14 cellular contexts compared by ENCODE assay signal in the genomic region with DNA sequence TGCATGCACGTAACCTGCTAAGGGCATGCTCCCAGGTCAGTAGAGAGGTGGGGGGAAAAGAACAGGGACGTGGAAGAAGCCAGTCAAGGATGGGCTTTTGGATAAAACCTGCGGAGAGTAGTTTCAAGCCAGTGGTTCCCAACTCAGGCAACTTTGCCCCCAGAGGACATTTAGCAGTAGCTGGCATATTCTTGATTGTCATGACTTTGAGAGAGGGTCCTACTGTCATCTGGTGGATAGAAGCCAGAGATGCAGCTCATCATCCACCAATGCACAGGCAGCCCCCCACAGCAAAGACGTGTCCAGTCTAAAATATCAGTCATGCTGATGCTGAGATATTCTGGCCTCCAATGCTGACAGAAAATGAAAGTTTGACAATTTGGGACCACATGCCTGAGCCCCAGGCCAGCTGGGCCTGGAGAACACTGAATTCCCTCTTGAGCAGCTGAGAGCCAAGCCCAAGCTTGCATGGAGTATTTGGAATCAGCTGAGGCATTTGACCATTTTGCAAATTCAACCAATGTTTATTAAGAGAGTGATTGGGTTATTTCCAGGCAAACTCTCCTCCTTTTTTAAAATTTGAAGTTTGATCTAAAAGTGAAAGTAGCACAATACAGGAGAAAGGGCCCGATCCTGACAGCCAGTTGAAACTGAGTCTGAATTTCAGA.
DNase-seq lines count a peak whose midpoint lies in the region; ATAC-seq and TF ChIP-seq lines count a peak whose summit lies in the region.
"Had no signal": no experiment of that assay in that cellular context is flagged by ENCODE, and none has a peak within 500 bp of the region (broad histone marks: within the 10 kb centered on the region; RNA-seq: fewer than 3 reads in every experiment).

No MANE protein-coding gene starts in this region.

- H3K36me3 ChIP-seq in A673 (ENCODE audit: insufficient read depth, low read length, poor library complexity, severe bottlenecking): no peaks in the 10 kb centered on the region
- no peaks in the 10 kb centered on the region for H3K36me3 ChIP-seq in mesenchymal stem cell (ENCODE audit: control insufficient read depth in 1 of 2, insufficient read depth in 2 of 2, low read depth in 1 of 2, low read length in 2 of 2)
- H3K36me3 ChIP-seq: MG63 had no signal

- ATAC-seq in T-helper 17 cell (no peak), HG03520 (IDR thresholded peaks at IDR 0.05; ENCODE audit: unreplicated experiment) (no peak), HG03565 (IDR thresholded peaks at IDR 0.05; ENCODE audit: unreplicated experiment) (no peak), HG03460 (IDR thresholded peaks at IDR 0.05; ENCODE audit: unreplicated experiment) (no peak)
- ATAC-seq: naive thymus-derived CD4-positive, alpha-beta T cell had no signal

- no peak overlapping the region for H3K27ac Mint-ChIP-seq in T-helper 17 cell

- no peak overlapping the region for H3K18ac ChIP-seq in mesenchymal stem cell (ENCODE audit: low read depth in 1 of 2, low read length in 2 of 2)

- H3K4me1 Mint-ChIP-seq in T-helper 17 cell: peaks cover 9% of the 10 kb centered on the region

- no peak overlapping the region for H2BK15ac ChIP-seq in mesenchymal stem cell (ENCODE audit: low read depth, poor library complexity, severe bottlenecking)

- intact Hi-C loops in A673 (cut with micrococcal nuclease; ENCODE audit: unreplicated experiment): loop anchor here (1.0 kb wide), 1 partner anchor 194 kb away; no protein-coding TSS in a partner anchor

- H3K4me3 ChIP-seq in A673 (ENCODE audit: low read depth, low read length, poor library complexity, severe bottlenecking): no peak overlapping the region
- no peak overlapping the region for H3K4me3 ChIP-seq in GM12864 (ENCODE audit: low read depth, low read length)
- peak overlapping the region in 1 of 2 experiments; percentile 1 for H3K4me3 ChIP-seq in mesenchymal stem cell (ENCODE audit: insufficient read depth in 1 of 2, low read depth in 1 of 2, low read length in 2 of 2)
- H3K4me3 ChIP-seq: MG63 had no signal

- H3K9me3 ChIP-seq in A673 (ENCODE audit: low read depth, low read length, poor library complexity, severe bottlenecking) (no peaks in the 10 kb centered on the region), T-helper 17 cell (ENCODE audit: control insufficient read depth, low read length, poor library complexity, severe bottlenecking) (no peaks in the 10 kb centered on the region), mesenchymal stem cell (ENCODE audit: control insufficient read depth, low read length) (no peaks in the 10 kb centered on the region)
- H3K9me3 ChIP-seq: MG63 had no signal

- no peak overlapping the region for H2AK5ac ChIP-seq in mesenchymal stem cell (ENCODE audit: low read length, severe bottlenecking)

- H3K9ac ChIP-seq in mesenchymal stem cell (ENCODE audit: low read length): peak overlapping the region; percentile 1

- CTCF ChIA-PET in A673 (lab: Charles Lee): interaction anchor here (0.6 to 2.5 kb wide), 4 partner anchors 195 to 830 kb away, joined by 3 to 17 read pairs (median 5); no protein-coding TSS in a partner anchor

- H3K4ac ChIP-seq in mesenchymal stem cell (ENCODE audit: low read depth in 1 of 2, low read length in 2 of 2): no peak overlapping the region

- H4K8ac ChIP-seq in mesenchymal stem cell (ENCODE audit: low read length): no peak overlapping the region

- no peak overlapping the region for H3K27ac ChIP-seq in A673 (ENCODE audit: low read depth, low read length, poor library complexity, severe bottlenecking)
- H3K27ac ChIP-seq in mesenchymal stem cell (ENCODE audit: low read length, poor library complexity, severe bottlenecking): no peak overlapping the region

- H3K23ac ChIP-seq in mesenchymal stem cell (ENCODE audit: low read length in 2 of 2): no peak overlapping the region

- H3K27me3 ChIP-seq in A673 (replicated peaks; ENCODE audit: insufficient read depth, low read depth, low read length, poor library complexity): no peaks in the 10 kb centered on the region
- peaks cover 0 to 21% of the 10 kb centered on the region in 2 experiments for H3K27me3 ChIP-seq in mesenchymal stem cell (ENCODE audit: control insufficient read depth in 1 of 2, insufficient read depth in 1 of 2, low read length in 2 of 2)
- H3K27me3 ChIP-seq: MG63 had no signal

- H3K27me3 Mint-ChIP-seq in T-helper 17 cell: peaks cover 37% of the 10 kb centered on the region

- H3K36me3 Mint-ChIP-seq in T-helper 17 cell (ENCODE audit: low read depth): no peaks in the 10 kb centered on the region
- H3K36me3 Mint-ChIP-seq: naive thymus-derived CD4-positive, alpha-beta T cell had no signal

- no peak overlapping the region for H2BK12ac ChIP-seq in mesenchymal stem cell (ENCODE audit: low read length in 2 of 2)

- no peak overlapping the region for H2AFZ ChIP-seq in mesenchymal stem cell (ENCODE audit: low read depth, low read length)

- H3K4me3 Mint-ChIP-seq in T-helper 17 cell: peak overlapping the region; percentile 26
- H3K4me3 Mint-ChIP-seq: naive thymus-derived CD4-positive, alpha-beta T cell had no signal

- DNase-seq in A673 (ENCODE audit: low spot score) (peak; percentile 32), GM12864 (ENCODE audit: low read depth) (no peak), T-helper 17 cell (no peak), mesenchymal stem cell (no peak), GF-D8 (lab: John Stamatoyannopoulos, UW) (no peak)
- DNase-seq: DMS153; foreskin fibroblast; MG63; naive thymus-derived CD4-positive, alpha-beta T cell; stimulated activated CD4-positive, alpha-beta T cell treated with anti-CD3 and anti-CD28 coated beads, Interleukin-15, amount 100 ng/mL, for 24 hours; substantia nigra had no signal

- 93% methylated on average over 5 of the region's 5 CpGs for WGBS in mesenchymal stem cell

- H3K4me1 ChIP-seq in A673 (ENCODE audit: insufficient read depth, low read length, poor library complexity, severe bottlenecking): no peaks in the 10 kb centered on the region
- no peaks in the 10 kb centered on the region for H3K4me1 ChIP-seq in mesenchymal stem cell (ENCODE audit: control insufficient read depth, insufficient read depth, low read depth, low read length)

- TF ChIP-seq CTCF in A673 (conservative IDR thresholded peaks at IDR 0.05; ENCODE audit: low read depth, low read length) (peak; percentile 37; the same call in 1 of the 2 replicates), GM12864 (IDR thresholded peaks at IDR 0.05; ENCODE audit: low read depth, low read length, missing control alignments) (peak; percentile 31)

- no peak overlapping the region for H2BK5ac ChIP-seq in mesenchymal stem cell (ENCODE audit: low read depth, low read length, poor library complexity, severe bottlenecking)

- H3K79me1 ChIP-seq in mesenchymal stem cell (replicated peaks; ENCODE audit: low read length, poor library complexity, severe bottlenecking): no peaks in the 10 kb centered on the region

- no TSS peak for BruUV-seq in A673 (replicated peaks; lab: Mats Ljungman, UMichigan)

- H3K14ac ChIP-seq in mesenchymal stem cell (ENCODE audit: low read length in 2 of 2): no peak overlapping the region

- POLR2A ChIA-PET in A673 (lab: Charles Lee; ENCODE audit: low non-redundant PET): no interaction called here

- H3K4me2 ChIP-seq in mesenchymal stem cell (ENCODE audit: low read length, poor library complexity, severe bottlenecking): no peak overlapping the region

- no peak overlapping the region for H4K91ac ChIP-seq in mesenchymal stem cell (ENCODE audit: low read length)

- no peak overlapping the region for H2BK120ac ChIP-seq in mesenchymal stem cell (ENCODE audit: low read depth, low read length)
